16 cellular contexts compared by ENCODE assay signal in the genomic region with DNA sequence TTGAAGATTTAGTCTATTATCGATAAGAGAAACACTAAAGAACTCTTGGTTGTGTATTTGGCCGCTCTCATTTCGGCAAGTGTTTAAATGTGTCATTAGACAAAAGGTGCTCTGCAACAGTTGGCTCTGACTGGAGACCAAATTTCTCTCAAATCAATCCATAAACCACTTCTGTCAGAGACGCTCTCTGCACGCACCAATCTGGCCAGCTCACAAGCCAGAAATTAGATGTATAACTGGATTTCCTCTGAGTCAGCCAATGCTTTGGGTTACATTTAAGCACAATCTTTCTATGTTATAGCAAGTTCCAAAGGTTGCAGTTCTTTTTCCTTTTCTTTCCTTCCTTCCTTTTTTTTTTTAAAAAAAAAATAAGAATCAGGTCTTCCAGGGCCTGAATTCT.
"Had no signal": no experiment of that assay in that cellular context is flagged by ENCODE, and none has a peak within 500 bp of the region (broad histone marks: within the 10 kb centered on the region; RNA-seq: fewer than 3 reads in every experiment).

No MANE protein-coding gene starts in this region.

- H3K4me1 ChIP-seq: adrenal gland, left lung, thyroid gland had no signal

- H3K36me3 ChIP-seq: adrenal gland, left lung, thyroid gland had no signal

- H3K27me3 ChIP-seq: adrenal gland, left lung, thyroid gland had no signal

- DNase-seq: activated CD4-positive, alpha-beta T cell treated with anti-CD3 and anti-CD28 coated beads, Interleukin-2, amount 50 U/mL, for 4 hours; activated CD4-positive, CD25-positive, alpha-beta regulatory T cell treated with anti-CD3 and anti-CD28 coated beads, Interleukin-2, amount 50 U/mL, for 72 hours; activated naive CD4-positive, alpha-beta T cell treated with Interleukin-2 at 50 U/mL for 16 hours; activated T-cell treated with anti-CD3 and anti-CD28 coated beads for 4 hours; adrenal gland; cerebellar nuclear complex; endodermal cell; kidney; left lung; mammary epithelial cell; naive B cell; T-helper 1 cell; T1000; thyroid gland had no signal

- H3K4me3 Mint-ChIP-seq: dendritic cell treated with granulocyte-macrophage colony-stimulating factor and Interleukin-4, amounts not matched to agents 40 ng/mL and 50 ng/mL, for 4 days; endodermal cell; naive B cell; stimulated activated memory B cell treated with anti-CD40 and anti-IgM and Interleukin-4, amounts not matched to agents 10 μg/mL and 1 μg/mL and 100 μg/mL, for 72 hours had no signal

- H3K27ac Mint-ChIP-seq: dendritic cell treated with granulocyte-macrophage colony-stimulating factor and Interleukin-4, amounts not matched to agents 40 ng/mL and 50 ng/mL, for 4 days; endodermal cell; naive B cell; stimulated activated memory B cell treated with anti-CD40 and anti-IgM and Interleukin-4, amounts not matched to agents 10 μg/mL and 1 μg/mL and 100 μg/mL, for 72 hours had no signal

- H3K9me3 Mint-ChIP-seq: dendritic cell treated with granulocyte-macrophage colony-stimulating factor and Interleukin-4, amounts not matched to agents 40 ng/mL and 50 ng/mL, for 4 days; endodermal cell; stimulated activated memory B cell treated with anti-CD40 and anti-IgM and Interleukin-4, amounts not matched to agents 10 μg/mL and 1 μg/mL and 100 μg/mL, for 72 hours had no signal

- FAIRE-seq: kidney had no signal

- H3K4me1 Mint-ChIP-seq: naive B cell; stimulated activated memory B cell treated with anti-CD40 and anti-IgM and Interleukin-4, amounts not matched to agents 10 μg/mL and 1 μg/mL and 100 μg/mL, for 72 hours had no signal

- ATAC-seq: left lung; stimulated activated memory B cell treated with anti-CD40 and anti-IgM and Interleukin-4, amounts not matched to agents 10 μg/mL and 1 μg/mL and 100 μg/mL, for 72 hours had no signal

- H3K9me3 ChIP-seq: adrenal gland, left lung, thyroid gland had no signal

- H3K27ac ChIP-seq: adrenal gland, left lung, thyroid gland had no signal

- H3K4me3 ChIP-seq: adrenal gland, left lung, thyroid gland had no signal

- H3K36me3 Mint-ChIP-seq: naive B cell; stimulated activated memory B cell treated with anti-CD40 and anti-IgM and Interleukin-4, amounts not matched to agents 10 μg/mL and 1 μg/mL and 100 μg/mL, for 72 hours had no signal
